Comparison of ENCODE assay signal across 9 cellular contexts in genomic region chr9:34437006-34437925, GRCh38. TPM values are rescaled to one million over a fixed set of nuclear protein-coding genes. Genes with fewer than 3 reads are reported as not detected.
A peak's percentile ranks its signal among the peaks of the same experiment; 100 is the strongest.
DNase-seq lines count a peak whose midpoint lies in the region; ATAC-seq and TF ChIP-seq lines count a peak whose summit lies in the region.
"Had no signal": no experiment of that assay in that cellular context is flagged by ENCODE, and none has a peak within 500 bp of the region (broad histone marks: within the 10 kb centered on the region; RNA-seq: fewer than 3 reads in every experiment).

No MANE protein-coding gene starts in this region.

- H3K27me3 Mint-ChIP-seq in progenitor cell of endocrine pancreas: no peaks in the 10 kb centered on the region
- H3K27me3 Mint-ChIP-seq: dendritic cell treated with granulocyte-macrophage colony-stimulating factor and Interleukin-4, amounts not matched to agents 40 ng/mL and 50 ng/mL, for 4 days had no signal

- H3K27me3 ChIP-seq in Karpas-422 (ENCODE audit: low read length) (no peaks in the 10 kb centered on the region), Panc1 (ENCODE audit: control insufficient read depth, insufficient read depth, low read length) (no peaks in the 10 kb centered on the region)

- H3K9ac ChIP-seq in Karpas-422 (ENCODE audit: low read length): no peak overlapping the region

- TF ChIP-seq CTCF in GM10266 (IDR thresholded peaks at IDR 0.05; ENCODE audit: control insufficient read depth, insufficient read depth, low read depth, missing control alignments) (peak; percentile 84), Panc1 (IDR thresholded peaks at IDR 0.05) (peak; percentile 90), progenitor cell of endocrine pancreas (IDR thresholded peaks at IDR 0.05; ENCODE audit: unreplicated experiment) (peak; percentile 80)

- no peaks in the 10 kb centered on the region for H3K79me2 ChIP-seq in Karpas-422 (ENCODE audit: low read length)

- BruUV-seq in Panc1 (replicated peaks; lab: Mats Ljungman, UMichigan): no TSS peak

- ATAC-seq in Panc1 (peak; percentile 97), GM21717 (IDR thresholded peaks at IDR 0.05; ENCODE audit: unreplicated experiment) (no peak), GM21423 (IDR thresholded peaks at IDR 0.05; ENCODE audit: unreplicated experiment) (no peak)

- H3K9me3 ChIP-seq in Karpas-422 (ENCODE audit: low read length) (no peaks in the 10 kb centered on the region), Panc1 (ENCODE audit: control insufficient read depth, insufficient read depth, low read depth, low read length) (no peaks in the 10 kb centered on the region)

- H3K4me2 ChIP-seq in Karpas-422 (ENCODE audit: low read depth, low read length, poor library complexity, severe bottlenecking): no peak overlapping the region

- no peaks in the 10 kb centered on the region for H3K36me3 ChIP-seq in Karpas-422 (ENCODE audit: insufficient read depth, low read length)
- no peaks in the 10 kb centered on the region for H3K36me3 ChIP-seq in Panc1 (ENCODE audit: control insufficient read depth, insufficient read depth, low read length)

- H3K9me2 ChIP-seq in Karpas-422 (replicated peaks; ENCODE audit: insufficient read depth, low read length): no peaks in the 10 kb centered on the region

- peak; percentile 79 for DNase-seq in GM10266 (ENCODE audit: extremely low spot score)
- peak; percentile 94 for DNase-seq in Karpas-422
- peak; percentile 39 for DNase-seq in Panc1 (ENCODE audit: low read depth, low spot score)
- peak; percentile 21 for DNase-seq in activated effector memory CD4-positive, alpha-beta T cell treated with Interleukin-2 at 50 U/mL for 16 hours
- peak; percentile 74 for DNase-seq in germinal center (ENCODE audit: low spot score)
- DNase-seq in progenitor cell of endocrine pancreas (ENCODE audit: low spot score, unreplicated experiment): peak; percentile 19

- H3K9me3 Mint-ChIP-seq in progenitor cell of endocrine pancreas (ENCODE audit: low read depth): no peaks in the 10 kb centered on the region
- H3K9me3 Mint-ChIP-seq: dendritic cell treated with granulocyte-macrophage colony-stimulating factor and Interleukin-4, amounts not matched to agents 40 ng/mL and 50 ng/mL, for 4 days had no signal

- H3K4me3 Mint-ChIP-seq in progenitor cell of endocrine pancreas (ENCODE audit: low read depth): no peak overlapping the region
- H3K4me3 Mint-ChIP-seq: dendritic cell treated with granulocyte-macrophage colony-stimulating factor and Interleukin-4, amounts not matched to agents 40 ng/mL and 50 ng/mL, for 4 days had no signal

- H3K27ac ChIP-seq in Karpas-422 (ENCODE audit: low read length): no peak overlapping the region
- no peak overlapping the region for H3K27ac ChIP-seq in Panc1 (ENCODE audit: low read length)

- peaks cover 5% of the 10 kb centered on the region; the same call in 1 of the 2 replicates for H3K4me1 ChIP-seq in Karpas-422 (ENCODE audit: low read length)
- H3K4me1 ChIP-seq in Panc1 (ENCODE audit: control insufficient read depth, insufficient read depth, low read length): no peaks in the 10 kb centered on the region

- POLR2A ChIA-PET in Panc1 (lab: Charles Lee): no interaction called here

- in situ Hi-C loops in Panc1 (cut with HindIII; ENCODE audit: low pct_unique_long_range_greater_than_20kb, low sequenced_read_pairs): no loop called here

- CTCF ChIA-PET in Panc1 (lab: Charles Lee): interaction anchor here (0.5 to 1.9 kb wide), 3 partner anchors 18 to 111 kb away, joined by 4 to 8 read pairs (median 6); no protein-coding TSS in a partner anchor

- H3K4me3 ChIP-seq in Karpas-422 (ENCODE audit: low read length) (no peak overlapping the region), Panc1 (ENCODE audit: low read depth in 2 of 2, low read length in 2 of 2) (no peak overlapping the region)

- peaks cover 8% of the 10 kb centered on the region; the same call in 1 of the 2 replicates for H4K20me1 ChIP-seq in Karpas-422 (ENCODE audit: insufficient read depth, low read depth, low read length)

- H3K36me3 Mint-ChIP-seq in progenitor cell of endocrine pancreas (ENCODE audit: insufficient read depth): peaks cover 9% of the 10 kb centered on the region

- intact Hi-C loops in Panc1 (cut with micrococcal nuclease; ENCODE audit: unreplicated experiment): loop anchor here (1.0 to 2.0 kb wide), 3 partner anchors 64 to 154 kb away; no protein-coding TSS in a partner anchor

- H3K4me1 Mint-ChIP-seq in progenitor cell of endocrine pancreas (ENCODE audit: low read depth): no peaks in the 10 kb centered on the region

- H3K27ac Mint-ChIP-seq in progenitor cell of endocrine pancreas: no peak overlapping the region
- H3K27ac Mint-ChIP-seq: dendritic cell treated with granulocyte-macrophage colony-stimulating factor and Interleukin-4, amounts not matched to agents 40 ng/mL and 50 ng/mL, for 4 days had no signal

- H2AFZ ChIP-seq in Karpas-422 (ENCODE audit: low read length): no peak overlapping the region

RNA-seq across cellular contexts. Expression of gene FAM219A, which starts 21.1 kb away (rescaled TPM):
- 3.7 and 4.5 TPM in 2 replicates for total RNA-seq in Karpas-422 (2014; rRNA removed; shearing (Covaris generic); ENCODE audit: low replicate concordance)
- total RNA-seq in Panc1 (2021; ENCODE audit: unreplicated experiment) (38.6 TPM), progenitor cell of endocrine pancreas (17.5 and 19.2 TPM in 2 replicates)
- 26.2 TPM for polyA plus RNA-seq in Panc1 (2012; ENCODE audit: insufficient read length)

RNA-seq across cellular contexts. Expression of gene DNAI1, which starts 21.3 kb away (rescaled TPM):
- total RNA-seq in Karpas-422 (2014; rRNA removed; shearing (Covaris generic); ENCODE audit: low replicate concordance): 1.6 and 3.4 TPM in 2 replicates
- total RNA-seq in Panc1 (2021; ENCODE audit: unreplicated experiment): 2.2 TPM
- polyA plus RNA-seq in Panc1 (2012; ENCODE audit: insufficient read length): 1.3 TPM
- 1.2 and 3.5 TPM in 2 replicates for total RNA-seq in progenitor cell of endocrine pancreas

Comparison
In these comparisons a context has a peak if more than half of its experiments do, and no peak if none do; other contexts are left out.
1. DNase-seq: peak in every context shown above with its lines; median percentile 94 in Karpas-422; 79 in GM10266; 74 in germinal center; 39 in Panc1; 21 in activated effector memory CD4-positive, alpha-beta T cell treated with Interleukin-2 at 50 U/mL for 16 hours; 19 in progenitor cell of endocrine pancreas.